ENCODE assay signal across 19 cellular contexts in the genomic region with DNA sequence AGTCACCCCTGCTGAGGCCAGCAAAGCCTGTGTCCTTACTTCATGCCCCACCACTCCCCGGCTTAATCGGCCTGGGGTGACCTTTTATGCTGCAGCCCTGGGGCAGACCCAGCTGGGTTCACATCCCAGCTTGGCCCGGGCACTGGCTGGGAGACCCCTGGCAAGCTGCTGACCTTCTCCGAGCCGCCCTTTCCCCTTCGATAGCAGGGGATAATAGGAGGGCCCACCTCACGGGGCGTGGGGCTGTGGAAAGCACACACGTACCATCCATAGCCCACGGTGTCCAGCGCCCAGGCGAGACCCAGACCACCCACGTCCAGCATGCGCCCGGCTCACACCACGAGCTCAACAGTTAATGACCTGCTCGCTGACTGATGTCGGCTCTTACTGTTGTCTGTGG. TPM values are rescaled to one million over a fixed set of nuclear protein-coding genes. Genes with fewer than 3 reads are reported as not detected.
DNase-seq lines count a peak whose midpoint lies in the region; ATAC-seq and TF ChIP-seq lines count a peak whose summit lies in the region.
"Had no signal": no experiment of that assay in that cellular context is flagged by ENCODE, and none has a peak within 500 bp of the region (broad histone marks: within the 10 kb centered on the region; RNA-seq: fewer than 3 reads in every experiment).

No MANE protein-coding gene starts in this region.

- peaks cover 5% of the 10 kb centered on the region; the same call in 1 of the 2 replicates for H3F3A ChIP-seq in GM23338 (replicated peaks; ENCODE audit: low read depth)

- peaks cover 13% of the 10 kb centered on the region for H3K36me3 Mint-ChIP-seq in GM23338 (ENCODE audit: low read depth)
- H3K36me3 Mint-ChIP-seq: CD4-positive, CD25-positive, alpha-beta regulatory T cell; naive B cell; stimulated activated effector memory CD8-positive, alpha-beta T cell treated with anti-CD3 and anti-CD28 coated beads, Interleukin-12 subunit alpha, Interleukin-12 subunit beta, amount 100 ng/mL, for 72 hours; type B pancreatic cell had no signal

- H3K4me3 Mint-ChIP-seq in GM23338, result no peak overlapping the region
- H3K4me3 Mint-ChIP-seq: activated T-cell treated with anti-CD3 and anti-CD28 coated beads, Interleukin-2, amount 50 U/mL, for 4 hours; CD4-positive, CD25-positive, alpha-beta regulatory T cell; central memory CD8-positive, alpha-beta T cell; stimulated activated effector memory CD8-positive, alpha-beta T cell treated with anti-CD3 and anti-CD28 coated beads, Interleukin-12 subunit alpha, Interleukin-12 subunit beta, amount 100 ng/mL, for 72 hours; T-cell; type B pancreatic cell had no signal

- no peaks in the 10 kb centered on the region for H3K9me3 Mint-ChIP-seq in GM23338
- H3K9me3 Mint-ChIP-seq: activated T-cell treated with anti-CD3 and anti-CD28 coated beads, Interleukin-2, amount 50 U/mL, for 4 hours; CD4-positive, CD25-positive, alpha-beta regulatory T cell; central memory CD8-positive, alpha-beta T cell; naive B cell; stimulated activated effector memory CD8-positive, alpha-beta T cell treated with anti-CD3 and anti-CD28 coated beads, Interleukin-12 subunit alpha, Interleukin-12 subunit beta, amount 100 ng/mL, for 72 hours; T-cell; type B pancreatic cell had no signal

- H3K36me3 ChIP-seq in BLaER1 (no peaks in the 10 kb centered on the region; the same call in 1 of the 2 replicates), GM23338 (ENCODE audit: insufficient read depth) (peaks cover 4% of the 10 kb centered on the region; the same call in 1 of the 2 replicates), adipocyte (ENCODE audit: control insufficient read depth, insufficient read depth, low read length, severe bottlenecking) (peaks cover 66% of the 10 kb centered on the region), parathyroid adenoma (ENCODE audit: control insufficient read depth, insufficient read depth, low read length) (no peaks in the 10 kb centered on the region)
- H3K36me3 ChIP-seq: neutrophil had no signal

- H3K27ac Mint-ChIP-seq in GM23338, result no peak overlapping the region
- H3K27ac Mint-ChIP-seq: CD4-positive, CD25-positive, alpha-beta regulatory T cell; progenitor cell of endocrine pancreas; stimulated activated effector memory CD8-positive, alpha-beta T cell treated with anti-CD3 and anti-CD28 coated beads, Interleukin-12 subunit alpha, Interleukin-12 subunit beta, amount 100 ng/mL, for 72 hours; T-cell; type B pancreatic cell had no signal

- peaks cover 5% of the 10 kb centered on the region for H3K9me3 ChIP-seq in BLaER1
- no peaks in the 10 kb centered on the region for H3K9me3 ChIP-seq in adipocyte (ENCODE audit: control insufficient read depth, low read length)
- H3K9me3 ChIP-seq in parathyroid adenoma (ENCODE audit: control insufficient read depth, low read length), result no peaks in the 10 kb centered on the region
- H3K9me3 ChIP-seq: neutrophil, Peyer's patch, SJSA1 had no signal

- TF ChIP-seq CTCF in GM23338 (conservative IDR thresholded peaks at IDR 0.05; ENCODE audit: low read depth in 2 of 2), result no peak
- TF ChIP-seq CTCF in parathyroid adenoma (IDR thresholded peaks at IDR 0.05), result no peak

- DNase-seq in GM23338 (ENCODE audit: low spot score) (no peak), adipocyte (ENCODE audit: low read depth) (no peak), NCI-H1417 treated with DMSO at 0.1 percent for 48 hours (lab: John Stamatoyannopoulos, UW) (no peak)

- H2AFZ ChIP-seq in GM23338, result no peak overlapping the region
- no peak overlapping the region for H2AFZ ChIP-seq in parathyroid adenoma

- H3K4me1 Mint-ChIP-seq in GM23338, result peaks cover 16% of the 10 kb centered on the region

- H3K4me2 ChIP-seq in BLaER1 (peak overlapping the region; percentile 21; the same call in 1 of the 2 replicates), GM23338 (no peak overlapping the region), parathyroid adenoma (ENCODE audit: low read length) (peak overlapping the region; percentile 48)
- H3K4me2 ChIP-seq: KMS-11 had no signal

- H4K20me1 ChIP-seq in BLaER1 (no peaks in the 10 kb centered on the region), GM23338 (replicated peaks; ENCODE audit: insufficient read depth) (peaks cover 18% of the 10 kb centered on the region)

- ATAC-seq in GM23338, result peak; percentile 8
- ATAC-seq in GM21381 (IDR thresholded peaks at IDR 0.05; ENCODE audit: unreplicated experiment), result no peak
- no peak for ATAC-seq in GM21529 (IDR thresholded peaks at IDR 0.05; ENCODE audit: unreplicated experiment)

- H3K27me3 Mint-ChIP-seq in GM23338 (ENCODE audit: insufficient read depth, low read depth, poor library complexity), result peaks cover 6% of the 10 kb centered on the region
- H3K27me3 Mint-ChIP-seq: CD4-positive, CD25-positive, alpha-beta regulatory T cell; central memory CD8-positive, alpha-beta T cell; progenitor cell of endocrine pancreas; T-cell; type B pancreatic cell had no signal

- H3K27me3 ChIP-seq in BLaER1 (no peaks in the 10 kb centered on the region), GM23338 (ENCODE audit: insufficient read depth) (no peaks in the 10 kb centered on the region), adipocyte (replicated peaks; ENCODE audit: control insufficient read depth, insufficient read depth, low read length) (no peaks in the 10 kb centered on the region), parathyroid adenoma (ENCODE audit: control insufficient read depth, insufficient read depth, low read length) (no peaks in the 10 kb centered on the region)
- H3K27me3 ChIP-seq: Peyer's patch, SJSA1 had no signal

- H3K9ac ChIP-seq in BLaER1 (no peak overlapping the region), adipocyte (ENCODE audit: low read length) (peak overlapping the region; percentile 31), parathyroid adenoma (no peak overlapping the region)
- H3K9ac ChIP-seq: KMS-11 had no signal

- no peak overlapping the region for H3K4me3 ChIP-seq in BLaER1
- no peak overlapping the region for H3K4me3 ChIP-seq in GM23338
- no peak overlapping the region for H3K4me3 ChIP-seq in adipocyte (ENCODE audit: low read length)
- no peak overlapping the region for H3K4me3 ChIP-seq in parathyroid adenoma (ENCODE audit: low read depth, low read length)
- H3K4me3 ChIP-seq: Peyer's patch, SJSA1 had no signal

- no peaks in the 10 kb centered on the region for H3K9me2 ChIP-seq in GM23338 (ENCODE audit: insufficient read depth)

- H3K4me1 ChIP-seq in BLaER1 (peaks cover 20% of the 10 kb centered on the region), GM23338 (ENCODE audit: insufficient read depth) (peaks cover 8% of the 10 kb centered on the region), adipocyte (ENCODE audit: control insufficient read depth, insufficient read depth, low read length) (peaks cover 20% of the 10 kb centered on the region), parathyroid adenoma (peaks cover 5% of the 10 kb centered on the region)

- peaks cover 16% of the 10 kb centered on the region for H3K79me2 ChIP-seq in GM23338 (replicated peaks; ENCODE audit: insufficient read depth)
- peaks cover 10% of the 10 kb centered on the region for H3K79me2 ChIP-seq in parathyroid adenoma

- H3K27ac ChIP-seq in BLaER1, result no peak overlapping the region
- 0 out of 2 replicates have a peak overlapping the region, but pooled peaks have one; percentile 32 for H3K27ac ChIP-seq in GM23338 (ENCODE audit: low read depth)
- no peak overlapping the region for H3K27ac ChIP-seq in parathyroid adenoma
- H3K27ac ChIP-seq: KMS-11, neutrophil, Peyer's patch, SJSA1 had no signal

TF ChIP-seq in GM23338, 12 proteins besides CTCF, POLR2A, EP300 and RAD21 (continues in another document):
- no peak for TF ChIP-seq NANOG (IDR thresholded peaks at IDR 0.05; ENCODE audit: borderline replicate concordance)
- TF ChIP-seq EZH2phosphoT487 (IDR thresholded peaks at IDR 0.05; ENCODE audit: unreplicated experiment), result no peak
- TF ChIP-seq CREB1 (CRISPR knock-in tag; IDR thresholded peaks at IDR 0.05; ENCODE audit: low read depth), result no peak
- TF ChIP-seq, protein P1, sequence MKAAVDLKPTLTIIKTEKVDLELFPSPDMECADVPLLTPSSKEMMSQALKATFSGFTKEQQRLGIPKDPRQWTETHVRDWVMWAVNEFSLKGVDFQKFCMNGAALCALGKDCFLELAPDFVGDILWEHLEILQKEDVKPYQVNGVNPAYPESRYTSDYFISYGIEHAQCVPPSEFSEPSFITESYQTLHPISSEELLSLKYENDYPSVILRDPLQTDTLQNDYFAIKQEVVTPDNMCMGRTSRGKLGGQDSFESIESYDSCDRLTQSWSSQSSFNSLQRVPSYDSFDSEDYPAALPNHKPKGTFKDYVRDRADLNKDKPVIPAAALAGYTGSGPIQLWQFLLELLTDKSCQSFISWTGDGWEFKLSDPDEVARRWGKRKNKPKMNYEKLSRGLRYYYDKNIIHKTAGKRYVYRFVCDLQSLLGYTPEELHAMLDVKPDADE (IDR thresholded peaks at IDR 0.05), result no peak
- no peak for TF ChIP-seq EZH2 (IDR thresholded peaks at IDR 0.05; ENCODE audit: low read depth, unreplicated experiment)
- TF ChIP-seq, protein P2, sequence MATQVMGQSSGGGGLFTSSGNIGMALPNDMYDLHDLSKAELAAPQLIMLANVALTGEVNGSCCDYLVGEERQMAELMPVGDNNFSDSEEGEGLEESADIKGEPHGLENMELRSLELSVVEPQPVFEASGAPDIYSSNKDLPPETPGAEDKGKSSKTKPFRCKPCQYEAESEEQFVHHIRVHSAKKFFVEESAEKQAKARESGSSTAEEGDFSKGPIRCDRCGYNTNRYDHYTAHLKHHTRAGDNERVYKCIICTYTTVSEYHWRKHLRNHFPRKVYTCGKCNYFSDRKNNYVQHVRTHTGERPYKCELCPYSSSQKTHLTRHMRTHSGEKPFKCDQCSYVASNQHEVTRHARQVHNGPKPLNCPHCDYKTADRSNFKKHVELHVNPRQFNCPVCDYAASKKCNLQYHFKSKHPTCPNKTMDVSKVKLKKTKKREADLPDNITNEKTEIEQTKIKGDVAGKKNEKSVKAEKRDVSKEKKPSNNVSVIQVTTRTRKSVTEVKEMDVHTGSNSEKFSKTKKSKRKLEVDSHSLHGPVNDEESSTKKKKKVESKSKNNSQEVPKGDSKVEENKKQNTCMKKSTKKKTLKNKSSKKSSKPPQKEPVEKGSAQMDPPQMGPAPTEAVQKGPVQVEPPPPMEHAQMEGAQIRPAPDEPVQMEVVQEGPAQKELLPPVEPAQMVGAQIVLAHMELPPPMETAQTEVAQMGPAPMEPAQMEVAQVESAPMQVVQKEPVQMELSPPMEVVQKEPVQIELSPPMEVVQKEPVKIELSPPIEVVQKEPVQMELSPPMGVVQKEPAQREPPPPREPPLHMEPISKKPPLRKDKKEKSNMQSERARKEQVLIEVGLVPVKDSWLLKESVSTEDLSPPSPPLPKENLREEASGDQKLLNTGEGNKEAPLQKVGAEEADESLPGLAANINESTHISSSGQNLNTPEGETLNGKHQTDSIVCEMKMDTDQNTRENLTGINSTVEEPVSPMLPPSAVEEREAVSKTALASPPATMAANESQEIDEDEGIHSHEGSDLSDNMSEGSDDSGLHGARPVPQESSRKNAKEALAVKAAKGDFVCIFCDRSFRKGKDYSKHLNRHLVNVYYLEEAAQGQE (IDR thresholded peaks at IDR 0.05; ENCODE audit: unreplicated experiment), result no peak
- TF ChIP-seq STAT1 (IDR thresholded peaks at IDR 0.05; ENCODE audit: unreplicated experiment), result no peak

RNA-seq across cellular contexts. Expression of a gene that starts 26.8 kb away (rescaled TPM):
- 93.5 and 104 TPM in 2 replicates for total RNA-seq in GM23338 (2014; rRNA removed; shearing (Covaris generic))
- polyA plus RNA-seq in GM23338 (2016; fragmentation: Nextera tagmentation; extraction: Ambion mirVana), result 15.2 and 16.7 TPM in 2 replicates

RNA-seq across cellular contexts. Expression of a gene that starts 27.6 kb away (rescaled TPM):
- total RNA-seq in GM23338 (2014; rRNA removed; shearing (Covaris generic)), result 7.1 and 8.1 TPM in 2 replicates
- 6.7 and 7.6 TPM in 2 replicates for polyA plus RNA-seq in GM23338 (2016; fragmentation: Nextera tagmentation; extraction: Ambion mirVana)
- polyA plus RNA-seq: CD4-positive, CD25-positive, alpha-beta regulatory T cell had no signal
